ENCODE assay signal across 11 cellular contexts in genomic region chr22:30308096-30308495, GRCh38. TPM values are rescaled to one million over a fixed set of nuclear protein-coding genes. Genes with fewer than 3 reads are reported as not detected.
DNase-seq lines count a peak whose midpoint lies in the region; ATAC-seq and TF ChIP-seq lines count a peak whose summit lies in the region.
"Had no signal": no experiment of that assay in that cellular context is flagged by ENCODE, and none has a peak within 500 bp of the region (broad histone marks: within the 10 kb centered on the region; RNA-seq: fewer than 3 reads in every experiment).

No MANE protein-coding gene starts in this region.

- H3K36me3 Mint-ChIP-seq in IgD-negative memory B cell, result peaks cover 2% of the 10 kb centered on the region

- H3K14ac ChIP-seq in neuronal stem cell (ENCODE audit: low read length), result no peak overlapping the region

- WGBS in neuronal stem cell (ENCODE audit: extremely low coverage in 2 of 2, insufficient read length in 2 of 2, insufficient replicate concordance in 1 of 2), 2 donors, result no CpG with 5 or more reads among the region's 2 CpGs

- no peak for ATAC-seq in GM21619 (IDR thresholded peaks at IDR 0.05; ENCODE audit: unreplicated experiment)
- ATAC-seq in GM21447 (IDR thresholded peaks at IDR 0.05; ENCODE audit: unreplicated experiment), result no peak

- DNase-seq in adipocyte (ENCODE audit: low read depth) (no peak), neuronal stem cell (ENCODE audit: low spot score) (no peak), pons (ENCODE audit: low spot score) (no peak), GM19238 (ENCODE audit: insufficient read length, low spot score) (no peak)
- DNase-seq: SHP77 had no signal

- H2BK5ac ChIP-seq in neuronal stem cell (ENCODE audit: low read length), result no peak overlapping the region

- no peak overlapping the region for H4K91ac ChIP-seq in neuronal stem cell (ENCODE audit: low read depth, low read length, poor library complexity)

- no peaks in the 10 kb centered on the region for H3K79me1 ChIP-seq in neuronal stem cell (ENCODE audit: low read depth, low read length)

- H2AFZ ChIP-seq in neuronal stem cell (ENCODE audit: low read length), result no peak overlapping the region

- TF ChIP-seq CTCF in C4-2B (conservative IDR thresholded peaks at IDR 0.05), result no peak

- no peak overlapping the region for H3K4me3 ChIP-seq in adipocyte (ENCODE audit: low read length)
- no peak overlapping the region for H3K4me3 ChIP-seq in neuronal stem cell (ENCODE audit: low read length in 2 of 2)

- H3K18ac ChIP-seq in neuronal stem cell (ENCODE audit: low read length), result no peak overlapping the region

- no peak overlapping the region for H2AK5ac ChIP-seq in neuronal stem cell (ENCODE audit: low read depth, low read length)

- peak overlapping the region; percentile 84 to 96 (median 85) for H3K27ac Mint-ChIP-seq in IgD-negative memory B cell

- H3K9ac ChIP-seq in adipocyte (ENCODE audit: low read length), result peak overlapping the region; percentile 9
- H3K9ac ChIP-seq in neuronal stem cell (ENCODE audit: low read depth, low read length, poor library complexity), result peak overlapping the region; percentile 24

- H3K36me3 ChIP-seq in adipocyte (ENCODE audit: control insufficient read depth, insufficient read depth, low read length, severe bottlenecking) (peaks cover 12% of the 10 kb centered on the region), neuronal stem cell (replicated peaks in 1 of 2; ENCODE audit: control insufficient read depth in 2 of 2, insufficient read depth in 2 of 2, low read length in 2 of 2) (no peaks in the 10 kb centered on the region)

- H3K27me3 Mint-ChIP-seq in IgD-negative memory B cell, result peaks cover 1% of the 10 kb centered on the region

- H2BK15ac ChIP-seq in neuronal stem cell (ENCODE audit: low read length), result no peak overlapping the region

- H3K4me1 ChIP-seq in adipocyte (ENCODE audit: control insufficient read depth, insufficient read depth, low read length) (peaks cover 96% of the 10 kb centered on the region), neuronal stem cell (ENCODE audit: control insufficient read depth in 2 of 2, insufficient read depth in 1 of 2, low read depth in 1 of 2, low read length in 2 of 2) (peaks cover 4 to 6% of the 10 kb centered on the region in 2 donors)

- no peaks in the 10 kb centered on the region for H3K9me3 Mint-ChIP-seq in IgD-negative memory B cell

- H2BK12ac ChIP-seq in neuronal stem cell (ENCODE audit: low read length), result no peak overlapping the region

- H3K27me3 ChIP-seq in adipocyte (replicated peaks; ENCODE audit: control insufficient read depth, insufficient read depth, low read length), result no peaks in the 10 kb centered on the region
- H3K27me3 ChIP-seq in neuronal stem cell (ENCODE audit: control insufficient read depth in 3 of 3, insufficient read depth in 3 of 3, low read depth in 1 of 3, low read length in 3 of 3), result no peaks in the 10 kb centered on the region
- H3K27me3 ChIP-seq: foreskin keratinocyte had no signal

- no peak overlapping the region for H4K8ac ChIP-seq in neuronal stem cell (ENCODE audit: low read depth, low read length)

- H3K4ac ChIP-seq in neuronal stem cell (ENCODE audit: low read length), result no peak overlapping the region

- H3K23ac ChIP-seq in neuronal stem cell (ENCODE audit: low read depth, low read length, poor library complexity), result no peak overlapping the region

- H3K4me2 ChIP-seq in neuronal stem cell (ENCODE audit: insufficient read depth, low read length, poor library complexity, severe bottlenecking), result no peak overlapping the region

- peak overlapping the region; percentile 18 to 84 (median 70) for H3K4me3 Mint-ChIP-seq in IgD-negative memory B cell

- H3K27ac ChIP-seq in C4-2B (0 out of 2 replicates have a peak overlapping the region, but pooled peaks have one; percentile 16), neuronal stem cell (replicated peaks; ENCODE audit: low read length) (no peak overlapping the region)
- H3K27ac ChIP-seq: foreskin keratinocyte had no signal

- peaks cover 78 to 92% (median 79%) of the 10 kb centered on the region in 3 donors for H3K4me1 Mint-ChIP-seq in IgD-negative memory B cell

- H3K9me3 ChIP-seq in adipocyte (ENCODE audit: control insufficient read depth, low read length) (no peaks in the 10 kb centered on the region), neuronal stem cell (replicated peaks in 1 of 2; ENCODE audit: control insufficient read depth in 2 of 2, insufficient read depth in 1 of 2, low read depth in 1 of 2, low read length in 2 of 2) (no peaks in the 10 kb centered on the region)

- no peak overlapping the region for H2BK120ac ChIP-seq in neuronal stem cell (ENCODE audit: low read depth, low read length)

RNA-seq across cellular contexts. Expression of gene TBC1D10A, which starts 18.6 kb away (rescaled TPM):
- polyA plus RNA-seq in IgD-negative memory B cell, result 44.0 TPM
- 4.9 TPM for polyA plus RNA-seq in neuronal stem cell (2013, experiment 1 of 2)
- polyA plus RNA-seq in neuronal stem cell (2013, experiment 2 of 2), result 4.8 TPM

RNA-seq across cellular contexts. Expression of gene CASTOR1, which starts 18.8 kb away (rescaled TPM):
- 15.7 TPM for polyA plus RNA-seq in IgD-negative memory B cell
- polyA plus RNA-seq in neuronal stem cell (2013, experiment 1 of 2), result 13.2 TPM
- 14.0 TPM for polyA plus RNA-seq in neuronal stem cell (2013, experiment 2 of 2)

RNA-seq across cellular contexts. Expression of gene OSM, which starts 41.4 kb away (rescaled TPM):
- polyA plus RNA-seq in IgD-negative memory B cell, result 0.79 TPM
- polyA plus RNA-seq in neuronal stem cell (2013, experiment 1 of 2), result 0.01 TPM
- 0.04 TPM for polyA plus RNA-seq in neuronal stem cell (2013, experiment 2 of 2)
- polyA plus RNA-seq: foreskin keratinocyte, neural cell had no signal

RNA-seq across cellular contexts. Expression of gene SF3A1, which starts 48.6 kb away (rescaled TPM):
- 120 TPM for polyA plus RNA-seq in IgD-negative memory B cell
- 131 TPM for polyA plus RNA-seq in neuronal stem cell (2013, experiment 1 of 2)
- polyA plus RNA-seq in neuronal stem cell (2013, experiment 2 of 2), result 132 TPM

RNA-seq across cellular contexts. Expression of gene CCDC157, which starts 48.7 kb away (rescaled TPM):
- 1.6 TPM for polyA plus RNA-seq in IgD-negative memory B cell
- polyA plus RNA-seq in neuronal stem cell (2013, experiment 1 of 2), result 4.8 TPM
- 4.9 TPM for polyA plus RNA-seq in neuronal stem cell (2013, experiment 2 of 2)
